Comparison of ENCODE assay signal across 23 cellular contexts in genomic region chrX:100905620-100906019, GRCh38. TPM values are rescaled to one million over a fixed set of nuclear protein-coding genes. Genes with fewer than 3 reads are reported as not detected.
DNase-seq lines count a peak whose midpoint lies in the region; ATAC-seq, FAIRE-seq and TF ChIP-seq lines count a peak whose summit lies in the region.
"Had no signal": no experiment of that assay in that cellular context is flagged by ENCODE, and none has a peak within 500 bp of the region (broad histone marks: within the 10 kb centered on the region; RNA-seq: fewer than 3 reads in every experiment).

No MANE protein-coding gene starts in this region.

- no peak overlapping the region for H3K4me3 ChIP-seq in OCI-LY3 (ENCODE audit: low read length)
- no peak overlapping the region for H3K4me3 ChIP-seq in GM12878
- no peak overlapping the region for H3K4me3 ChIP-seq in pancreas
- no peak overlapping the region for H3K4me3 ChIP-seq in ascending aorta
- H3K4me3 ChIP-seq: BLaER1, GM23338, K562 had no signal

- ATAC-seq in GM18511 (IDR thresholded peaks at IDR 0.05; ENCODE audit: unreplicated experiment) (peak; percentile 66), GM12878 (0 out of 3 replicates have a peak, but pooled peaks have one; percentile 28), pancreas (no peak)
- ATAC-seq: GM23338, K562 had no signal

- no peaks in the 10 kb centered on the region for H3K27me3 ChIP-seq in OCI-LY3 (ENCODE audit: low read depth, low read length)
- H3K27me3 ChIP-seq in GM12878 (replicated peaks in 1 of 2; ENCODE audit: control insufficient read depth in 2 of 2, insufficient read depth in 2 of 2, low read length in 1 of 2), result no peaks in the 10 kb centered on the region
- peaks cover 0 to 9% (median 0%) of the 10 kb centered on the region in 4 donors for H3K27me3 ChIP-seq in pancreas
- no peaks in the 10 kb centered on the region for H3K27me3 ChIP-seq in ascending aorta
- H3K27me3 ChIP-seq: BLaER1 had no signal

- H3K27ac Mint-ChIP-seq in nephron progenitor cell, result no peak overlapping the region
- H3K27ac Mint-ChIP-seq: CD14-positive monocyte; CD4-positive, alpha-beta memory T cell; GM23338 had no signal

- RAD21 ChIA-PET in GM12878 (lab: Charles Lee; ENCODE audit: unreplicated experiment), result interaction anchor here (1.0 to 1.2 kb wide), 2 partner anchors 11 to 24 kb away, joined by 3 to 4 read pairs; no protein-coding TSS in a partner anchor

- no peaks in the 10 kb centered on the region for H3K4me1 Mint-ChIP-seq in nephron progenitor cell
- H3K4me1 Mint-ChIP-seq: CD14-positive monocyte; CD4-positive, alpha-beta memory T cell had no signal

- POLR2A ChIA-PET in GM12878 (lab: Charles Lee), result no interaction called here

- H4K20me1 ChIP-seq in OCI-LY3 (ENCODE audit: insufficient read depth, low read length), result no peaks in the 10 kb centered on the region
- no peaks in the 10 kb centered on the region for H4K20me1 ChIP-seq in GM12878 (ENCODE audit: control insufficient read depth, insufficient read depth)
- H4K20me1 ChIP-seq: BLaER1 had no signal

- BruUV-seq in GM12878 (replicated peaks; lab: Mats Ljungman, UMichigan), result no TSS peak

- TF ChIP-seq EP300 in GM12878 (IDR thresholded peaks at IDR 0.05; ENCODE audit: borderline replicate concordance in 1 of 2, control insufficient read depth in 1 of 2, low read depth in 2 of 2, low read length in 2 of 2), result no peak

- H2AFZ ChIP-seq in OCI-LY3 (ENCODE audit: low read depth, low read length), result no peak overlapping the region
- no peak overlapping the region for H2AFZ ChIP-seq in GM12878 (ENCODE audit: control insufficient read depth, low read depth, low read length)
- H2AFZ ChIP-seq: GM23338 had no signal

- H3K79me2 ChIP-seq in OCI-LY3 (ENCODE audit: low read length) (no peaks in the 10 kb centered on the region), GM12878 (ENCODE audit: control insufficient read depth, insufficient read depth, low read length) (no peaks in the 10 kb centered on the region)

- H3K27me3 Mint-ChIP-seq in nephron progenitor cell (ENCODE audit: low read depth, poor library complexity), result peaks cover 4% of the 10 kb centered on the region
- H3K27me3 Mint-ChIP-seq: CD4-positive, alpha-beta memory T cell had no signal

- no peaks in the 10 kb centered on the region for H3K36me3 Mint-ChIP-seq in nephron progenitor cell (ENCODE audit: low read depth)
- H3K36me3 Mint-ChIP-seq: CD14-positive monocyte; CD4-positive, alpha-beta memory T cell had no signal

- no peak for FAIRE-seq in GM12878 (lab: Jason Lieb, UNC)
- FAIRE-seq in pancreas (lab: Jason Lieb, UNC), result peak; percentile 88
- FAIRE-seq: A204.1, H54, K562 had no signal

- TF ChIP-seq RAD21 in GM12878 (IDR thresholded peaks at IDR 0.05; ENCODE audit: insufficient read depth, low read depth, low read length), result no peak

- CTCF ChIA-PET in GM12878 (lab: Yijun Ruan, JAX), result no interaction called here

- H3K9ac ChIP-seq in OCI-LY3 (ENCODE audit: low read length) (no peak overlapping the region), GM12878 (ENCODE audit: control insufficient read depth, insufficient read depth, low read length) (no peak overlapping the region)
- H3K9ac ChIP-seq: BLaER1 had no signal

- H3K27ac ChIP-seq in OCI-LY3 (ENCODE audit: low read length) (no peak overlapping the region), GM12878 (ENCODE audit: control insufficient read depth, insufficient read depth) (no peak overlapping the region), pancreas (no peak overlapping the region), ascending aorta (no peak overlapping the region)
- H3K27ac ChIP-seq: BLaER1, HL-60 had no signal

- peak overlapping the region; percentile 2; the same call in 1 of the 2 replicates for H3K4me2 ChIP-seq in OCI-LY3 (ENCODE audit: low read length)
- H3K4me2 ChIP-seq in GM12878 (ENCODE audit: control insufficient read depth, insufficient read depth), result no peak overlapping the region
- H3K4me2 ChIP-seq: BLaER1, GM23338 had no signal

- SMC1A ChIA-PET in GM12878 (lab: Charles Lee; ENCODE audit: uncharacterized antibody, unreplicated experiment), result interaction anchor here (1.0 to 1.5 kb wide), 2 partner anchors 24 to 50 kb away, joined by 3 to 4 read pairs; no protein-coding TSS in a partner anchor

- H3K9me3 ChIP-seq in OCI-LY3 (ENCODE audit: insufficient read depth, low read length), result no peaks in the 10 kb centered on the region
- no peaks in the 10 kb centered on the region for H3K9me3 ChIP-seq in GM12878 (replicated peaks; ENCODE audit: control insufficient read depth, insufficient read depth, low read length)
- H3K9me3 ChIP-seq in pancreas, result no peaks in the 10 kb centered on the region
- peaks cover 0 to 5% of the 10 kb centered on the region in 2 donors for H3K9me3 ChIP-seq in ascending aorta
- H3K9me3 ChIP-seq: BLaER1 had no signal

- H3K4me1 ChIP-seq in OCI-LY3 (ENCODE audit: low read length), result peaks cover 12% of the 10 kb centered on the region
- H3K4me1 ChIP-seq in GM12878 (ENCODE audit: control insufficient read depth, insufficient read depth, low read length), result no peaks in the 10 kb centered on the region
- H3K4me1 ChIP-seq in pancreas, result no peaks in the 10 kb centered on the region
- H3K4me1 ChIP-seq in ascending aorta, result no peaks in the 10 kb centered on the region
- H3K4me1 ChIP-seq: BLaER1 had no signal

- no peak for TF ChIP-seq POLR2A in GM12878 (IDR thresholded peaks at IDR 0.05; ENCODE audit: low read depth, low read length)

- H3K36me3 ChIP-seq in OCI-LY3 (replicated peaks; ENCODE audit: low read depth, low read length) (no peaks in the 10 kb centered on the region), GM12878 (ENCODE audit: control insufficient read depth in 2 of 2, insufficient read depth in 2 of 2, low read length in 1 of 2) (no peaks in the 10 kb centered on the region), pancreas (no peaks in the 10 kb centered on the region), ascending aorta (no peaks in the 10 kb centered on the region)
- H3K36me3 ChIP-seq: BLaER1 had no signal

- H3K9me3 Mint-ChIP-seq in nephron progenitor cell, result peaks cover 83% of the 10 kb centered on the region

- no peak overlapping the region for H3K4me3 Mint-ChIP-seq in nephron progenitor cell
- H3K4me3 Mint-ChIP-seq: CD14-positive monocyte; CD4-positive, alpha-beta memory T cell; GM23338 had no signal

- no peak for DNase-seq in GM12878 (ENCODE audit: low read depth, low spot score)
- DNase-seq in pancreas, result no peak
- DNase-seq in ascending aorta (ENCODE audit: low spot score in 2 of 2), result no peak
- DNase-seq in NOMO-1 (lab: John Stamatoyannopoulos, UW; ENCODE audit: unreplicated experiment in 2 of 2), result no peak
- DNase-seq in NCI-H2081 treated with DMSO at 0.1 percent for 48 hours (lab: John Stamatoyannopoulos, UW), result no peak
- no peak for DNase-seq in nephron progenitor cell
- DNase-seq: AML-193; CD4-positive, alpha-beta memory T cell; DMS153; DMS79; GDM1; HCEC 1CT; IMR-90 had no signal

- intact Hi-C loops in GM12878 (cut with micrococcal nuclease; ENCODE audit: unreplicated experiment) (no loop called here), pancreas (cut with DNase I) (no loop called here), ascending aorta (cut with DNase I) (no loop called here)

- in situ Hi-C loops in GM12878 (cut with MboI), result no loop called here

- no peak for TF ChIP-seq CTCF in OCI-LY3 (IDR thresholded peaks at IDR 0.05; ENCODE audit: low read depth, low read length)
- no peak for TF ChIP-seq CTCF in GM12878 (IDR thresholded peaks at IDR 0.05 in 2 of 3, conservative IDR thresholded peaks at IDR 0.05 in 1 of 3; ENCODE audit: control insufficient read depth in 2 of 3, extremely low read depth in 1 of 3, insufficient read depth in 1 of 3, low read depth in 3 of 3, low read length in 3 of 3)
- no peak for TF ChIP-seq CTCF in pancreas (IDR thresholded peaks at IDR 0.05)
- no peak for TF ChIP-seq CTCF in ascending aorta (IDR thresholded peaks at IDR 0.05)
- no peak for TF ChIP-seq CTCF in nephron progenitor cell (IDR thresholded peaks at IDR 0.05)

RNA-seq across cellular contexts. Expression of gene XKRX, which starts 23.1 kb away (rescaled TPM):
- 4.2 and 4.4 TPM in 2 replicates for total RNA-seq in GM12878 (2013; cell fraction: nucleolus; rRNA removed)
- 0.27 and 0.28 TPM in 2 replicates for total RNA-seq in GM12878 (2014; rRNA removed)
- 0.13 and 0.18 TPM in 2 replicates for total RNA-seq in GM12878 (2014; rRNA removed; fragmentation: Illumina TruSeq; extraction: Trizol)
- 0.24 and 0.26 TPM in 2 replicates for total RNA-seq in GM12878 (2021)
- 0.17 TPM for polyA plus RNA-seq in GM12878 (2011; ENCODE audit: low read depth)
- 0.30 and 0.52 TPM in 2 replicates for polyA plus RNA-seq in GM12878 (2011; rRNA removed)
- 0.30 and 0.35 TPM in 2 replicates for polyA plus RNA-seq in GM12878 (2011; cell fraction: cytosol; rRNA removed)
- polyA plus RNA-seq in GM12878 (2011; cell fraction: nucleus; rRNA removed), result 0.28 and 0.31 TPM in 2 replicates
- 0.14 and 0.25 TPM in 2 replicates for polyA plus RNA-seq in GM12878 (2012)
- 0.13 and 0.19 TPM in 2 replicates for polyA plus RNA-seq in GM12878 (2014; fragmentation: Illumina TruSeq; extraction: Trizol)
- polyA plus RNA-seq in GM12878 (2014; fragmentation: Nextera tagmentation; extraction: Ambion mirVana), result under 1 TPM in 1 of 2 experiments, not detected in 1; 0.07 TPM
- polyA plus RNA-seq in GM12878 (2014; rRNA removed), result 0.09 TPM in 1 of 2 replicates, not detected in the other
- not detected for polyA plus RNA-seq in GM12878 (2016; fragmentation: Nextera tagmentation; extraction: Ambion mirVana)
- 0.51 and 1.0 TPM in 2 replicates for polyA minus RNA-seq in GM12878 (2011; rRNA and poly(A)+ RNA removed)
- 0.94 TPM in 1 of 2 replicates, not detected in the other for polyA minus RNA-seq in GM12878 (2011; cell fraction: cytosol; rRNA and poly(A)+ RNA removed)
- 0.48 and 0.57 TPM in 2 replicates for polyA minus RNA-seq in GM12878 (2011; cell fraction: nucleus; rRNA and poly(A)+ RNA removed)
- total RNA-seq in pancreas, result under 1 TPM in 5 of 6 donors, not detected in 1; 0.05 to 0.16 (median 0.06) TPM
- under 1 TPM in 1 of 2 donors, not detected in 1; 0.35 TPM for polyA plus RNA-seq in pancreas
- total RNA-seq in ascending aorta, result not detected
- total RNA-seq: Daoy, K562 had no signal
- polyA plus RNA-seq: CD14-positive monocyte; CD4-positive, alpha-beta memory T cell had no signal

RNA-seq across cellular contexts. Expression of gene NOX1, which starts 31.5 kb away (rescaled TPM):
- total RNA-seq in GM12878 (2013; cell fraction: nucleolus; rRNA removed), result not detected in 2 replicates
- total RNA-seq in GM12878 (2014; rRNA removed) (not detected in 2 replicates), GM12878 (2014; rRNA removed; fragmentation: Illumina TruSeq; extraction: Trizol) (not detected in 2 replicates), GM12878 (2021) (0.16 TPM in 1 of 2 replicates, not detected in the other), pancreas (under 1 TPM in 1 of 6 donors, not detected in 5; 0.16 TPM), ascending aorta (not detected)
- polyA plus RNA-seq in GM12878 (2011; ENCODE audit: low read depth), result not detected
- polyA plus RNA-seq in GM12878 (2011; rRNA removed) (not detected in 2 replicates), GM12878 (2014; fragmentation: Illumina TruSeq; extraction: Trizol) (0.03 TPM in 1 of 2 replicates, not detected in the other), GM12878 (2014; fragmentation: Nextera tagmentation; extraction: Ambion mirVana) (under 1 TPM in 1 of 2 experiments, not detected in 1; 0.09 TPM), GM12878 (2014; rRNA removed) (not detected in 2 replicates), GM12878 (2016; fragmentation: Nextera tagmentation; extraction: Ambion mirVana) (under 1 TPM; 0.08 TPM), pancreas (not detected)
- polyA plus RNA-seq in GM12878 (2011; cell fraction: cytosol; rRNA removed), result not detected in 2 replicates
- not detected in 2 replicates for polyA plus RNA-seq in GM12878 (2011; cell fraction: nucleus; rRNA removed)
- polyA plus RNA-seq in GM12878 (2012), result not detected in 2 replicates
- polyA minus RNA-seq in GM12878 (2011; rRNA and poly(A)+ RNA removed), result not detected in 2 replicates
- not detected in 2 replicates for polyA minus RNA-seq in GM12878 (2011; cell fraction: cytosol; rRNA and poly(A)+ RNA removed)
- not detected in 2 replicates for polyA minus RNA-seq in GM12878 (2011; cell fraction: nucleus; rRNA and poly(A)+ RNA removed)
- total RNA-seq: CD4-positive, alpha-beta memory T cell; Daoy; GM23338; IMR-90; K562 had no signal
- polyA plus RNA-seq: CD14-positive monocyte; CD4-positive, alpha-beta memory T cell; IMR-90 had no signal

Comparison
In these comparisons a context has a peak if more than half of its experiments do, and no peak if none do; other contexts are left out.
1. ATAC-seq: peak in GM18511 (single experiment) and GM12878 (single experiment); none in pancreas (0 of 4).